ENCODE assay signal across 8 cellular contexts in the genomic region with DNA sequence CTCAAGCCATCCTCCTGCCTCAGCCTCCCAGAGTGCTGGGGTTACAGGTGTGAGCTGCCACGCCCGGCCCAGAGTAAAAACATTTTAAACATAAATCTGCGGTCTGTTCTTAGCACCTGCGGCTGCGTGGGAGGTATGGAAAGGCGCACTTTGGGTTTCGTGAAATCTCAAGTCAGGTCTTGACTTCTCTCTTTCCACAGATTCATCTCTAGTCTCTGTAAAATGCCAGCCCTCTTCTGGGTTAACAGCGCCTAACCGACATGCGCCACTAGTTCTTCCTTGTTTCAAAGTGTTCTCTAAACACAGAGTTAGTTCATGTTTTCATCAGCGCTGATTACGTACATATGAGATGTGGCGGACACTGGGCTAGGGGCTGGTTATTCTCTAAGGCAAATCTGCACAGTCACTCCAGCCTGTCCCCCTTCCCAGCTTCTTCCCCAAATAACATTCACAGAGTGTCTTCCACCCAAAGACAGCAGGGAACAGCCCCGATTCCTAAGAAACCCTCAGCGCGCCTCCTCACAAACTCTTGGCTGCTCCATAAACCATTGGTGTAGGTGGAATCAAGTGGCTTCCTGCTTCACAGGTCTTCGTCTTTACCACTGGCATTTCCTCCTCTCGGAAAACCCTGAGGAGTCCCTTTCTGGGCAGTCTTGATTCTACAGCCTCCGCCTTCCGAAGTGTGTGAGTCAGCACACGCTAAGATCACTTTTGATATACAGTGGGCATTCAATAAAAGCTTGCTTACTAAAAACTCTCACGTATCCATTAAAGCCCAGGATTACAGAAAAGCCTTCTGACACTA. TPM values are rescaled to one million over a fixed set of nuclear protein-coding genes. Genes with fewer than 3 reads are reported as not detected.
DNase-seq lines count a peak whose midpoint lies in the region; ATAC-seq and TF ChIP-seq lines count a peak whose summit lies in the region.

No MANE protein-coding gene starts in this region.

- H3K27ac ChIP-seq in OCI-LY7 (ENCODE audit: low read depth, low read length, poor library complexity, severe bottlenecking) = peak overlapping the region; percentile 60

- no peaks in the 10 kb centered on the region for H4K20me1 ChIP-seq in OCI-LY7 (ENCODE audit: insufficient read depth, low read length)

- H3K4me3 ChIP-seq in GM12875 (ENCODE audit: low read depth, low read length) (peak overlapping the region; percentile 78), OCI-LY7 (ENCODE audit: low read depth, low read length, poor library complexity, severe bottlenecking) (peak overlapping the region; percentile 86)

- no peaks in the 10 kb centered on the region for H3K9me3 ChIP-seq in OCI-LY7 (ENCODE audit: low read length)

- no peaks in the 10 kb centered on the region for H3K36me3 Mint-ChIP-seq in activated T-helper 17 cell treated with anti-CD3 and anti-CD28 coated beads, Interleukin-2, amount 50 U/mL, for 72 hours (ENCODE audit: low read depth)
- peaks cover 8% of the 10 kb centered on the region for H3K36me3 Mint-ChIP-seq in progenitor cell of endocrine pancreas (ENCODE audit: insufficient read depth)

- ATAC-seq in HG02938 (IDR thresholded peaks at IDR 0.05; ENCODE audit: unreplicated experiment) = peak; percentile 52
- ATAC-seq in activated T-helper 17 cell treated with anti-CD3 and anti-CD28 coated beads, Interleukin-2, amount 50 U/mL, for 72 hours (replicated peaks) = peak; percentile 77
- ATAC-seq in HG03342 (IDR thresholded peaks at IDR 0.05; ENCODE audit: unreplicated experiment) = no peak

- H3K79me2 ChIP-seq in OCI-LY7 (ENCODE audit: insufficient read depth, low read depth, low read length) = peaks cover 50% of the 10 kb centered on the region

- no peaks in the 10 kb centered on the region for H3K27me3 Mint-ChIP-seq in activated T-helper 17 cell treated with anti-CD3 and anti-CD28 coated beads, Interleukin-2, amount 50 U/mL, for 72 hours
- peaks cover 6% of the 10 kb centered on the region for H3K27me3 Mint-ChIP-seq in progenitor cell of endocrine pancreas

- intact Hi-C loops in OCI-LY7 (cut with micrococcal nuclease; ENCODE audit: unreplicated experiment) = loop anchor here (5.0 kb wide), 3 partner anchors 56 to 411 kb away; a partner anchor contains a TSS

- H3K36me3 ChIP-seq in OCI-LY7 (ENCODE audit: insufficient read depth, low read length) = peaks cover 31% of the 10 kb centered on the region

- no TSS peak for BruUV-seq in OCI-LY7 (replicated peaks; lab: Mats Ljungman, UMichigan)

- no peaks in the 10 kb centered on the region for H3K9me3 Mint-ChIP-seq in activated T-helper 17 cell treated with anti-CD3 and anti-CD28 coated beads, Interleukin-2, amount 50 U/mL, for 72 hours
- H3K9me3 Mint-ChIP-seq in progenitor cell of endocrine pancreas (ENCODE audit: low read depth) = peaks cover 6% of the 10 kb centered on the region

- CTCF ChIA-PET in OCI-LY7 (lab: Charles Lee; ENCODE audit: unreplicated experiment) = no interaction called here

- peak overlapping the region; percentile 85 for H3K4me3 Mint-ChIP-seq in activated T-helper 17 cell treated with anti-CD3 and anti-CD28 coated beads, Interleukin-2, amount 50 U/mL, for 72 hours
- H3K4me3 Mint-ChIP-seq in progenitor cell of endocrine pancreas (ENCODE audit: low read depth) = peak overlapping the region; percentile 91

- peaks cover 11% of the 10 kb centered on the region for H3K4me1 ChIP-seq in OCI-LY7 (ENCODE audit: insufficient read depth, low read length, poor library complexity, severe bottlenecking)

- POLR2A ChIA-PET in OCI-LY7 (lab: Charles Lee) = interaction anchor here (0.9 to 1.3 kb wide), 3 partner anchors 9 to 375 kb away, joined by 3 to 4 read pairs (median 4); no protein-coding TSS in a partner anchor

- H3K4me2 ChIP-seq in OCI-LY7 (ENCODE audit: low read length) = peak overlapping the region; percentile 81

- peaks cover 26% of the 10 kb centered on the region for H3K4me1 Mint-ChIP-seq in activated T-helper 17 cell treated with anti-CD3 and anti-CD28 coated beads, Interleukin-2, amount 50 U/mL, for 72 hours
- peaks cover 19% of the 10 kb centered on the region for H3K4me1 Mint-ChIP-seq in progenitor cell of endocrine pancreas (ENCODE audit: low read depth)

- H2AFZ ChIP-seq in OCI-LY7 (ENCODE audit: low read length) = peak overlapping the region; percentile 94; the same call in 1 of the 2 replicates

- DNase-seq in OCI-LY7 (ENCODE audit: low spot score) (peak; percentile 72), foreskin melanocyte (peak; percentile 68), progenitor cell of endocrine pancreas (ENCODE audit: low spot score, unreplicated experiment) (no peak), inferior parietal cortex (ENCODE audit: extremely low spot score) (no peak)

- no peaks in the 10 kb centered on the region for H3K9me2 ChIP-seq in OCI-LY7 (ENCODE audit: insufficient read depth, low read length)

- H3K27ac Mint-ChIP-seq in activated T-helper 17 cell treated with anti-CD3 and anti-CD28 coated beads, Interleukin-2, amount 50 U/mL, for 72 hours = peak overlapping the region; percentile 95
- peak overlapping the region; percentile 83 for H3K27ac Mint-ChIP-seq in progenitor cell of endocrine pancreas

- TF ChIP-seq CTCF in GM12875 (IDR thresholded peaks at IDR 0.05; ENCODE audit: borderline replicate concordance, insufficient read depth, low read depth, low read length) (no peak), OCI-LY7 (conservative IDR thresholded peaks at IDR 0.05; ENCODE audit: low read length) (no peak), progenitor cell of endocrine pancreas (IDR thresholded peaks at IDR 0.05; ENCODE audit: unreplicated experiment) (no peak)

RNA-seq across cellular contexts. Expression of gene PARP4, which starts 1.4 kb away (rescaled TPM):
- total RNA-seq in OCI-LY7 (2014; rRNA removed; shearing (Covaris generic)) = 34.2 and 34.4 TPM in 2 replicates
- total RNA-seq in OCI-LY7 (2022) (48.5 and 50.8 TPM in 2 replicates), progenitor cell of endocrine pancreas (47.3 and 48.9 TPM in 2 replicates)
- total RNA-seq in activated T-helper 17 cell treated with anti-CD3 and anti-CD28 coated beads, Interleukin-2, amount 50 U/mL, for 72 hours = 10 to 100 TPM; 38.1 to 50.0 TPM

Comparison
In these comparisons a context has a peak if more than half of its experiments do, and no peak if none do; other contexts are left out.
1. DNase-seq: peak in OCI-LY7 (single experiment) and foreskin melanocyte (single experiment); none in progenitor cell of endocrine pancreas (single experiment) and inferior parietal cortex (single experiment).